33 cellular contexts compared by ENCODE assay signal in the genomic region with DNA sequence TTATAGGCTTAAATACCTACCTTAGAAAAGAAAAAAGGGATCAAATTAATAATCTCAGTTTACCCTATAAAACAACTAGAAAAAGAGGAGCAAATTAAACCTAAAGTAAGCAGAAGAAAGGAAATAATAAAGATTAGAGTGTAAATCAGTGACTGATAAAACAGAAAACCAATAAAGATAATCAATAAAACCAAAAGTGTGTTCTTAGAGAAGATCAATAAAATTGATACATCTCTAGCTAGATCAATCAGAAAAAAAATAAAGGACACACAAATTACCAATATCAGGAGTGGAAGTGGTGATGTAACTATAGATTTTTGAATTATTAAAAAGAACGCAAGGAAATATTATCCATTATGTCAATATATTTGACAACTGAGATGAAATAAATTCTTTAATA.
DNase-seq lines count a peak whose midpoint lies in the region; ATAC-seq, FAIRE-seq and TF ChIP-seq lines count a peak whose summit lies in the region.
"Had no signal": no experiment of that assay in that cellular context is flagged by ENCODE, and none has a peak within 500 bp of the region (broad histone marks: within the 10 kb centered on the region; RNA-seq: fewer than 3 reads in every experiment).

No MANE protein-coding gene starts in this region.

- H3K36me3 ChIP-seq in K562 (ENCODE audit: control insufficient read depth, insufficient read depth, low read length) = no peaks in the 10 kb centered on the region
- H3K36me3 ChIP-seq in kidney (ENCODE audit: control insufficient read depth in 1 of 2, insufficient read depth in 2 of 2, low read length in 2 of 2) = no peaks in the 10 kb centered on the region
- H3K36me3 ChIP-seq in CD4-positive, alpha-beta memory T cell (ENCODE audit: insufficient read depth, low read length) = no peaks in the 10 kb centered on the region
- H3K36me3 ChIP-seq: BE2C, BLaER1 had no signal

- TF ChIP-seq CTCF in K562 (IDR thresholded peaks at IDR 0.05 in 2 of 3, conservative IDR thresholded peaks at IDR 0.05 in 1 of 3; ENCODE audit: insufficient read depth in 2 of 3, low read depth in 1 of 3, low read length in 3 of 3) (no peak), kidney (IDR thresholded peaks at IDR 0.05; ENCODE audit: borderline replicate concordance, extremely low read depth, insufficient read depth) (no peak)

- H3K4me3 ChIP-seq in K562 = no peak overlapping the region
- H3K4me3 ChIP-seq in kidney (ENCODE audit: low read length in 2 of 2) = no peak overlapping the region
- no peak overlapping the region for H3K4me3 ChIP-seq in CD4-positive, alpha-beta memory T cell (ENCODE audit: low read length in 2 of 2)
- H3K4me3 ChIP-seq: A549; BLaER1; BLaER1 treated with 17β-estradiol and CSF1 and Interleukin-3, amounts not matched to agents 10 nM and 100 nM had no signal

- in situ Hi-C loops in K562 (cut with MboI) = no loop called here

- no peak overlapping the region for H3K27ac Mint-ChIP-seq in CD4-positive, alpha-beta memory T cell
- H3K27ac Mint-ChIP-seq: B cell; CD14-positive monocyte; CD4-positive, alpha-beta T cell; CD4-positive, CD25-positive, alpha-beta regulatory T cell; CD8-positive, alpha-beta memory T cell; CD8-positive, alpha-beta T cell had no signal

- no peaks in the 10 kb centered on the region for H3K79me2 ChIP-seq in K562 (ENCODE audit: control insufficient read depth, insufficient read depth, low read length)

- POLR2A ChIA-PET in K562 (lab: Yijun Ruan, JAX) = no interaction called here
- POLR2A ChIA-PET in CD4-positive, alpha-beta memory T cell (lab: Charles Lee; ENCODE audit: partially characterized antibody) = no interaction called here

- H3K9me3 Mint-ChIP-seq in CD4-positive, alpha-beta memory T cell = peaks cover 0 to 16% (median 11%) of the 10 kb centered on the region in 8 donors

- TF ChIP-seq EP300 in K562 (IDR thresholded peaks at IDR 0.05; ENCODE audit: low read length) = no peak

- H3K9me3 ChIP-seq in K562 (replicated peaks; ENCODE audit: control insufficient read depth, insufficient read depth, low read depth, low read length) (no peaks in the 10 kb centered on the region), kidney (ENCODE audit: control insufficient read depth in 1 of 2, low read length in 2 of 2) (peaks cover 3 to 13% of the 10 kb centered on the region in 2 donors)
- no peaks in the 10 kb centered on the region for H3K9me3 ChIP-seq in CD4-positive, alpha-beta memory T cell (ENCODE audit: control insufficient read depth in 1 of 2, low read length in 2 of 2)
- H3K9me3 ChIP-seq: BE2C had no signal

- CTCF ChIA-PET in K562 (lab: Yijun Ruan, JAX; ENCODE audit: low intra/inter-chr PET ratio) = interaction anchor here (0.7 kb wide), 1 partner anchor 199 kb away, joined by 3 read pairs; no protein-coding TSS in a partner anchor
- CTCF ChIA-PET in CD4-positive, alpha-beta memory T cell (lab: Charles Lee; ENCODE audit: partially characterized antibody) = no interaction called here

- no peak for TF ChIP-seq POLR2A in K562 (conservative IDR thresholded peaks at IDR 0.05)

- DNase-seq in K562 (ENCODE audit: extremely low read depth in 1 of 4, low spot score in 3 of 4) (no peak), kidney (no peak), NCI-H748 (lab: John Stamatoyannopoulos, UW; ENCODE audit: unreplicated experiment) (no peak), NCI-H748 treated with DMSO at 0.1 percent for 48 hours (lab: John Stamatoyannopoulos, UW) (no peak)
- DNase-seq in CD4-positive, alpha-beta memory T cell = no peak
- DNase-seq: 8988T; ACHN; AML-193; BE2C; C1 segment of cervical spinal cord; Caco-2; Calu3; CD4-positive, alpha-beta T cell; CD4-positive, CD25-positive, alpha-beta regulatory T cell; CD8-positive, alpha-beta memory T cell; CD8-positive, alpha-beta T cell; COR-L47; DMS 273 treated with DMSO at 0.1 percent for 48 hours; DMS153; DMS53; DMS79; DMS79 treated with DMSO at 0.1 percent for 48 hours; DND-41; EL had no signal

- no peak for ATAC-seq in K562
- ATAC-seq: A549; CD8-positive, alpha-beta T cell had no signal

- no TSS peak for BruUV-seq in K562 (replicated peaks; lab: Mats Ljungman, UMichigan)

- H3K4me2 ChIP-seq in K562 (ENCODE audit: insufficient read depth, low read length) = no peak overlapping the region
- H3K4me2 ChIP-seq: A549; BLaER1; BLaER1 treated with 17β-estradiol and CSF1 and Interleukin-3, amounts not matched to agents 10 nM and 100 nM had no signal

- peaks cover 1 to 19% of the 10 kb centered on the region in 2 donors for H3K27me3 Mint-ChIP-seq in CD4-positive, alpha-beta memory T cell

- intact Hi-C loops in K562 (cut with micrococcal nuclease) = no loop called here
- intact Hi-C loops in kidney (cut with DNase I) = no loop called here
- intact Hi-C loops in CD4-positive, alpha-beta memory T cell (cut with micrococcal nuclease) = no loop called here

- H3K27ac ChIP-seq in K562 (ENCODE audit: extremely low read depth, low read depth, low read length) (no peak overlapping the region), kidney (ENCODE audit: low read depth in 2 of 2, low read length in 2 of 2) (no peak overlapping the region)
- H3K27ac ChIP-seq in CD4-positive, alpha-beta memory T cell (ENCODE audit: low read depth, low read length) = no peak overlapping the region
- H3K27ac ChIP-seq: 22Rv1; A549; BLaER1; BLaER1 treated with 17β-estradiol and CSF1 and Interleukin-3, amounts not matched to agents 10 nM and 100 nM; C4-2B had no signal

- H3K27me3 ChIP-seq in K562 (ENCODE audit: control insufficient read depth in 2 of 2, insufficient read depth in 2 of 2, low read length in 2 of 2) = no peaks in the 10 kb centered on the region
- H3K27me3 ChIP-seq in CD4-positive, alpha-beta memory T cell (ENCODE audit: insufficient read depth, low read length) = no peaks in the 10 kb centered on the region
- H3K27me3 ChIP-seq: BE2C; BLaER1; BLaER1 treated with 17β-estradiol and CSF1 and Interleukin-3, amounts not matched to agents 10 nM and 100 nM had no signal

- no peak overlapping the region for H2AFZ ChIP-seq in K562 (ENCODE audit: low read depth, low read length)

- no peaks in the 10 kb centered on the region for H3K4me1 Mint-ChIP-seq in CD4-positive, alpha-beta memory T cell
- H3K4me1 Mint-ChIP-seq: B cell; CD4-positive, CD25-positive, alpha-beta regulatory T cell; CD8-positive, alpha-beta memory T cell had no signal

- WGBS in K562 (ENCODE audit: insufficient coverage, low coverage, missing lambda C conversion rate) = 0% methylated on average over 1 of the region's 1 CpG

- no peaks in the 10 kb centered on the region for H4K20me1 ChIP-seq in K562 (replicated peaks; ENCODE audit: control insufficient read depth, insufficient read depth, low read length)
- H4K20me1 ChIP-seq: BLaER1; BLaER1 treated with 17β-estradiol and CSF1 and Interleukin-3, amounts not matched to agents 10 nM and 100 nM had no signal

- no peak for TF ChIP-seq RAD21 in K562 (CRISPR knock-in tag; conservative IDR thresholded peaks at IDR 0.05 in 1 of 2, IDR thresholded peaks at IDR 0.05 in 1 of 2)

- peaks cover 1 to 4% of the 10 kb centered on the region in 2 donors for H3K36me3 Mint-ChIP-seq in CD4-positive, alpha-beta memory T cell
- H3K36me3 Mint-ChIP-seq: CD14-positive monocyte; CD4-positive, CD25-positive, alpha-beta regulatory T cell; CD8-positive, alpha-beta T cell had no signal

- FAIRE-seq in A204.1 (lab: Jason Lieb, UNC) (peak; percentile 43), K562 (lab: Jason Lieb, UNC) (no peak), kidney (lab: Jason Lieb, UNC) (peak; percentile 3)
- FAIRE-seq: A549, D721Med had no signal

- no peak overlapping the region for H3K9ac ChIP-seq in K562 (ENCODE audit: insufficient read depth in 1 of 2, low read depth in 2 of 2, low read length in 2 of 2)
- H3K9ac ChIP-seq in kidney (ENCODE audit: low read length in 2 of 2) = no peak overlapping the region
- H3K9ac ChIP-seq: BLaER1; BLaER1 treated with 17β-estradiol and CSF1 and Interleukin-3, amounts not matched to agents 10 nM and 100 nM had no signal

- H3K9me1 ChIP-seq in K562 (ENCODE audit: control insufficient read depth, insufficient read depth, low read length) = no peaks in the 10 kb centered on the region

- H3K4me1 ChIP-seq in K562 (replicated peaks in 1 of 2; ENCODE audit: control insufficient read depth in 2 of 2, insufficient read depth in 2 of 2, low read length in 2 of 2) (peaks cover 0 to 18% of the 10 kb centered on the region in 2 experiments; a peak in 3 of 5 replicates), kidney (ENCODE audit: control insufficient read depth in 1 of 2, insufficient read depth in 1 of 2, low read depth in 1 of 2, low read length in 2 of 2) (no peaks in the 10 kb centered on the region)
- H3K4me1 ChIP-seq in CD4-positive, alpha-beta memory T cell (ENCODE audit: insufficient read depth, low read length) = no peaks in the 10 kb centered on the region
- H3K4me1 ChIP-seq: A549, BE2C, BLaER1 had no signal

- no peak overlapping the region for H3K4me3 Mint-ChIP-seq in CD4-positive, alpha-beta memory T cell
- H3K4me3 Mint-ChIP-seq: B cell; CD4-positive, alpha-beta T cell; CD4-positive, CD25-positive, alpha-beta regulatory T cell; CD8-positive, alpha-beta memory T cell; CD8-positive, alpha-beta T cell had no signal
